Comparison of ENCODE assay signal across 32 cellular contexts in genomic region chr6:4049246-4049645, GRCh38. TPM values are rescaled to one million over a fixed set of nuclear protein-coding genes. Genes with fewer than 3 reads are reported as not detected.
"Had no signal": no experiment of that assay in that cellular context is flagged by ENCODE, and none has a peak within 500 bp of the region (broad histone marks: within the 10 kb centered on the region; RNA-seq: fewer than 3 reads in every experiment).

No MANE protein-coding gene starts in this region.

- H3K27ac ChIP-seq: dorsolateral prefrontal cortex, epithelial cell of prostate, gastroesophageal sphincter, heart left ventricle, hepatocyte, neural progenitor cell, parathyroid adenoma, right atrium auricular region, sigmoid colon, suprapubic skin, transverse colon, vagina had no signal

- H3K9me3 ChIP-seq: gastroesophageal sphincter, heart left ventricle, right atrium auricular region, sigmoid colon, suprapubic skin, transverse colon, vagina had no signal

- H3K4me1 Mint-ChIP-seq: nephron; neural progenitor cell; stimulated activated memory B cell treated with anti-CD40 and anti-IgM and Interleukin-4, amounts not matched to agents 10 μg/mL and 1 μg/mL and 100 μg/mL, for 72 hours had no signal

- ATAC-seq: esophagus mucosa; gastroesophageal sphincter; heart left ventricle; left lobe of liver; naive thymus-derived CD4-positive, alpha-beta T cell; stimulated activated memory B cell treated with anti-CD40 and anti-IgM and Interleukin-4, amounts not matched to agents 10 μg/mL and 1 μg/mL and 100 μg/mL, for 72 hours; stimulated activated naive CD8-positive, alpha-beta T cell treated with anti-CD3 and anti-CD28 coated beads, Interleukin-15, Interleukin-2, amounts not matched to agents 100 U/mL and 50 U/mL, for 24 hours had no signal

- H3K4me3 Mint-ChIP-seq: naive thymus-derived CD4-positive, alpha-beta T cell; nephron; neural progenitor cell; stimulated activated memory B cell treated with anti-CD40 and anti-IgM and Interleukin-4, amounts not matched to agents 10 μg/mL and 1 μg/mL and 100 μg/mL, for 72 hours had no signal

- H3K27me3 Mint-ChIP-seq: naive thymus-derived CD4-positive, alpha-beta T cell; progenitor cell of endocrine pancreas; stimulated activated memory B cell treated with anti-CD40 and anti-IgM and Interleukin-4, amounts not matched to agents 10 μg/mL and 1 μg/mL and 100 μg/mL, for 72 hours had no signal

- H3K9me3 Mint-ChIP-seq: naive thymus-derived CD4-positive, alpha-beta T cell; nephron; neural progenitor cell; stimulated activated memory B cell treated with anti-CD40 and anti-IgM and Interleukin-4, amounts not matched to agents 10 μg/mL and 1 μg/mL and 100 μg/mL, for 72 hours had no signal

- H3K27ac Mint-ChIP-seq: nephron; neural progenitor cell; progenitor cell of endocrine pancreas; stimulated activated memory B cell treated with anti-CD40 and anti-IgM and Interleukin-4, amounts not matched to agents 10 μg/mL and 1 μg/mL and 100 μg/mL, for 72 hours had no signal

- H3K4me1 ChIP-seq: gastroesophageal sphincter, heart left ventricle, neural progenitor cell, parathyroid adenoma, right atrium auricular region, sigmoid colon, suprapubic skin, transverse colon, vagina had no signal

- H3K4me3 ChIP-seq: dorsolateral prefrontal cortex, gastroesophageal sphincter, heart left ventricle, hepatocyte, neural progenitor cell, right atrium auricular region, sigmoid colon, suprapubic skin, transverse colon, vagina had no signal

- DNase-seq: cortex of kidney; dorsolateral prefrontal cortex; effector CD4-positive, alpha-beta T cell; foreskin fibroblast; heart left ventricle; kidney; mammary epithelial cell; mesendoderm; midbrain; naive thymus-derived CD4-positive, alpha-beta T cell; sigmoid colon; stimulated activated CD4-positive, alpha-beta T cell treated with anti-CD3 and anti-CD28 coated beads, Interleukin-2, amount 100 ng/mL, for 24 hours; stimulated activated CD4-positive, alpha-beta T cell treated with anti-CD3 and anti-CD28 coated beads, Interleukin-4, amount 100 ng/mL, for 24 hours; stimulated activated naive CD8-positive, alpha-beta T cell treated with anti-CD3 and anti-CD28 coated beads, Interleukin-15, Interleukin-2, amounts not matched to agents 100 U/mL and 50 U/mL, for 24 hours; transverse colon had no signal

- H3K27me3 ChIP-seq: dorsolateral prefrontal cortex, gastroesophageal sphincter, heart left ventricle, hepatocyte, neural progenitor cell, right atrium auricular region, sigmoid colon, suprapubic skin, transverse colon, vagina had no signal

RNA-seq across cellular contexts. Expression of gene FAM217A, which starts 29.7 kb away (rescaled TPM):
- total RNA-seq: esophagus mucosa; gastroesophageal sphincter; heart left ventricle; hepatocyte; kidney; left lobe of liver; lower leg skin; mammary epithelial cell; naive thymus-derived CD4-positive, alpha-beta T cell; osteoblast; progenitor cell of endocrine pancreas; right atrium auricular region; sigmoid colon; skeletal muscle tissue; suprapubic skin; transverse colon; ureter; vagina had no signal
- polyA plus RNA-seq: heart left ventricle, hepatocyte, mammary epithelial cell had no signal
